Comparison of ENCODE assay signal across 11 cellular contexts in the genomic region with DNA sequence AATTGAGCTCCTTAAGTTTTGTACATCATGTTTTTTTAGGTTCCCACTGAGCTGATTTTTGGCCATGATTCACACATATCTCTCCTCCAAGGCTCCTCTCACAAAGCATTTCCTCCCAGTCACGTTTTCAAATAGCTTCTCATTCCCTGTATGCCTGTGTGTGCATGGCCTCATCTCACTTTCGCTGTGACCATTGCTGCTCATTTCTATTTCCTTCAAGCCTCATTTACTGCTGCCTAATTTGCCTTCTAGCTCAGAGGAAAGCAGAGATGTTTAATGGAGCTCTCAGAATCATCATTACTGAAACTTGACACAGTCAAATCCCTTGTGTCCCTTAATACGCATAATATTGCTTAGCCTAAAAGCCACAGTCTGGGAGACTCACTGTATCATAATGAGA.
DNase-seq lines count a peak whose midpoint lies in the region; ATAC-seq lines count a peak whose summit lies in the region.
"Had no signal": no experiment of that assay in that cellular context is flagged by ENCODE, and none has a peak within 500 bp of the region (broad histone marks: within the 10 kb centered on the region; RNA-seq: fewer than 3 reads in every experiment).

No MANE protein-coding gene starts in this region.

- CTCF ChIA-PET in T-cell (lab: Charles Lee): interaction anchor here in 1 of 2 donors (0.6 to 2.1 kb wide), 3 partner anchors 8 to 256 kb away, joined by 3 to 6 read pairs (median 6); no protein-coding TSS in a partner anchor

- H3K27ac Mint-ChIP-seq in activated T-cell treated with anti-CD3 and anti-CD28 coated beads, Interleukin-2, amount 50 U/mL, for 24 hours: peak overlapping the region; percentile 90
- peak overlapping the region; percentile 64 to 71 for H3K27ac Mint-ChIP-seq in T-cell

- peak; percentile 39 for ATAC-seq in HG02623 (IDR thresholded peaks at IDR 0.05; ENCODE audit: unreplicated experiment)
- ATAC-seq in T-cell (replicated peaks in 1 of 4): no peak

- H3K36me3 Mint-ChIP-seq in activated T-cell treated with anti-CD3 and anti-CD28 coated beads, Interleukin-2, amount 50 U/mL, for 24 hours (ENCODE audit: low read depth): peaks cover 4% of the 10 kb centered on the region
- no peaks in the 10 kb centered on the region for H3K36me3 Mint-ChIP-seq in T-cell

- POLR2A ChIA-PET in T-cell (lab: Charles Lee): interaction anchor here (0.7 to 1.6 kb wide), 5 partner anchors 9 to 282 kb away, joined by 3 to 7 read pairs (median 3); no protein-coding TSS in a partner anchor

- H3K4me3 Mint-ChIP-seq in activated T-cell treated with anti-CD3 and anti-CD28 coated beads, Interleukin-2, amount 50 U/mL, for 24 hours: peak overlapping the region; percentile 32
- no peak overlapping the region for H3K4me3 Mint-ChIP-seq in T-cell

- no peaks in the 10 kb centered on the region for H3K27me3 Mint-ChIP-seq in activated T-cell treated with anti-CD3 and anti-CD28 coated beads, Interleukin-2, amount 50 U/mL, for 24 hours
- H3K27me3 Mint-ChIP-seq in T-cell: no peaks in the 10 kb centered on the region

- peaks cover 93% of the 10 kb centered on the region for H3K4me1 Mint-ChIP-seq in activated T-cell treated with anti-CD3 and anti-CD28 coated beads, Interleukin-2, amount 50 U/mL, for 24 hours (ENCODE audit: low read depth)
- H3K4me1 Mint-ChIP-seq in T-cell: peaks cover 44 to 63% (median 62%) of the 10 kb centered on the region in 3 donors

- DNase-seq in activated T-cell treated with anti-CD3 and anti-CD28 coated beads, Interleukin-2, amount 50 U/mL, for 24 hours: no peak
- DNase-seq in activated T-cell treated with anti-CD3 and anti-CD28 coated beads for 4 hours (no peak), T-cell (no peak), retina (peak; percentile 27), C1 segment of cervical spinal cord (lab: John Stamatoyannopoulos, UW) (no peak), NCI-H446 treated with DMSO at 0.1 percent for 48 hours (lab: John Stamatoyannopoulos, UW) (no peak), NCI-H2107 (lab: John Stamatoyannopoulos, UW) (no peak)
- DNase-seq: amniotic stem cell, MG63, occipital lobe had no signal

- H3K9me3 Mint-ChIP-seq in activated T-cell treated with anti-CD3 and anti-CD28 coated beads, Interleukin-2, amount 50 U/mL, for 24 hours: peaks cover 6% of the 10 kb centered on the region
- no peaks in the 10 kb centered on the region for H3K9me3 Mint-ChIP-seq in T-cell
